35 cellular contexts compared by ENCODE assay signal in the genomic region with DNA sequence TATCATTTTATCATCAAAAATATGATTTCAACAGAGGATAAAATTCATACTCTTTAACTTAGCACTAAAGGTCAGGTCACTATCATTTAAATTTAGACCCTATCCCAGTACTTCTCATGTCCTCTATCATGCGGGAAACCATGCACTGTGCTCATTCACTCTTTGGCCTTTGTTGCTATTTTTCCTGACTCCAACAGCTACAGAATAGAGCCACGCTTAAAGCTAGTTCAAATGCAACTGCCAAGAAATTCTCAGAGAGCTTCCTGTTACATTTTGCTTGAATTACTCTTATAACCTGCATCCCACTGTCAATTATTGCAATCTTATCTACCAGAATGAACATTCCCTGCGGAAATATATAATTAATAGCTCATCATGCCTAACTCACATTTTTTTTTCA. TPM values are rescaled to one million over a fixed set of nuclear protein-coding genes. Genes with fewer than 3 reads are reported as not detected.
"Had no signal": no experiment of that assay in that cellular context is flagged by ENCODE, and none has a peak within 500 bp of the region (broad histone marks: within the 10 kb centered on the region; RNA-seq: fewer than 3 reads in every experiment).

No MANE protein-coding gene starts in this region.

- H3K27me3 ChIP-seq: adrenal gland, body of pancreas, cardiac muscle cell, foreskin keratinocyte, heart left ventricle, sigmoid colon, uterus had no signal

- ATAC-seq: activated CD4-positive, CD25-positive, alpha-beta regulatory T cell treated with anti-CD3 and anti-CD28 coated beads, Interleukin-2, amount 50 U/mL, for 24 hours; body of pancreas; esophagus mucosa; foreskin keratinocyte; heart left ventricle; naive thymus-derived CD4-positive, alpha-beta T cell; psoas muscle; stimulated activated memory B cell treated with anti-CD40 and anti-IgM and Interleukin-4, amounts not matched to agents 10 μg/mL and 1 μg/mL and 100 μg/mL, for 72 hours; stimulated activated naive CD8-positive, alpha-beta T cell treated with anti-CD3 and anti-CD28 coated beads, Interleukin-15, amount 100 ng/mL, for 72 hours had no signal

- H3K4me1 ChIP-seq: adrenal gland, body of pancreas, heart left ventricle, parathyroid adenoma, psoas muscle, uterus had no signal

- H3K4me1 Mint-ChIP-seq: activated naive CD8-positive, alpha-beta T cell treated with anti-CD3 and anti-CD28 coated beads for 36 hours; stimulated activated memory B cell treated with anti-CD40 and anti-IgM and Interleukin-4, amounts not matched to agents 10 μg/mL and 1 μg/mL and 100 μg/mL, for 72 hours; stimulated activated naive CD8-positive, alpha-beta T cell treated with anti-CD3 and anti-CD28 coated beads, Interleukin-15, amount 100 ng/mL, for 72 hours had no signal

- H3K9me3 ChIP-seq: adrenal gland, body of pancreas, heart left ventricle, psoas muscle, sigmoid colon, uterus had no signal

- H3K27me3 Mint-ChIP-seq: activated naive CD8-positive, alpha-beta T cell treated with anti-CD3 and anti-CD28 coated beads for 36 hours; naive thymus-derived CD4-positive, alpha-beta T cell; stimulated activated memory B cell treated with anti-CD40 and anti-IgM and Interleukin-4, amounts not matched to agents 10 μg/mL and 1 μg/mL and 100 μg/mL, for 72 hours; stimulated activated naive CD8-positive, alpha-beta T cell treated with anti-CD3 and anti-CD28 coated beads, Interleukin-15, amount 100 ng/mL, for 72 hours; type B pancreatic cell had no signal

- H3K36me3 ChIP-seq: adrenal gland, heart left ventricle, sigmoid colon, uterus had no signal

- H3K9ac ChIP-seq: parathyroid adenoma had no signal

- H2AFZ ChIP-seq: parathyroid adenoma had no signal

- H3K27ac Mint-ChIP-seq: activated naive CD4-positive, alpha-beta T cell treated with anti-CD3 and anti-CD28 coated beads for 36 hours; activated naive CD8-positive, alpha-beta T cell treated with anti-CD3 and anti-CD28 coated beads for 36 hours; activated T-helper 1 cell treated with anti-CD3 and anti-CD28 coated beads, Interleukin-12 subunit alpha, Interleukin-12 subunit beta, Interleukin-2, Interleukin-4 antibody, amounts not matched to agents 30 ng/mL and 10 ng/mL and 1 ng/mL, durations not matched to agents 14 hours and 24 hours and 36 hours; naive thymus-derived CD4-positive, alpha-beta T cell; stimulated activated memory B cell treated with anti-CD40 and anti-IgM and Interleukin-4, amounts not matched to agents 10 μg/mL and 1 μg/mL and 100 μg/mL, for 72 hours; stimulated activated naive CD8-positive, alpha-beta T cell treated with anti-CD3 and anti-CD28 coated beads, Interleukin-15, amount 100 ng/mL, for 72 hours; type B pancreatic cell had no signal

- H3K27ac ChIP-seq: adrenal gland, body of pancreas, cardiac muscle cell, coronary artery, foreskin keratinocyte, heart left ventricle, parathyroid adenoma, psoas muscle, uterus, VCaP had no signal

- H3K79me2 ChIP-seq: parathyroid adenoma had no signal

- DNase-seq: activated CD4-positive, alpha-beta T cell treated with anti-CD3 and anti-CD28 coated beads for 48 hours; activated CD4-positive, alpha-beta T cell treated with anti-CD3 and anti-CD28 coated beads, Interleukin-2, amount 50 U/mL, for 48 hours; activated CD8-positive, alpha-beta memory T cell treated with anti-CD3 and anti-CD28 coated beads for 24 hours; activated effector memory CD4-positive, alpha-beta T cell treated with anti-CD3 and anti-CD28 coated beads, Interleukin-2, amount 50 U/mL, for 16 hours; activated naive CD4-positive, alpha-beta T cell treated with anti-CD3 and anti-CD28 coated beads for 36 hours; activated naive CD8-positive, alpha-beta T cell treated with anti-CD3 and anti-CD28 coated beads for 36 hours; activated T-cell treated with anti-CD3 and anti-CD28 coated beads, Interleukin-2, amount 50 U/mL, for 1 hour; adrenal gland; aorta; body of pancreas; cerebellar nuclear complex; foreskin keratinocyte; heart left ventricle; hypothalamus; midbrain; naive thymus-derived CD4-positive, alpha-beta T cell; nucleus accumbens; psoas muscle; sigmoid colon; small intestine; stimulated activated CD4-positive, alpha-beta T cell treated with anti-CD3 and anti-CD28 coated beads, Interleukin-4, amount 100 ng/mL, for 24 hours; stimulated activated naive CD8-positive, alpha-beta T cell treated with anti-CD3 and anti-CD28 coated beads, Interleukin-15, amount 100 ng/mL, for 72 hours; substantia nigra; T-helper 9 cell; uterus had no signal

- H3K4me3 ChIP-seq: adrenal gland, body of pancreas, cardiac muscle cell, coronary artery, heart left ventricle, psoas muscle, sigmoid colon, uterus had no signal

- H3K4me3 Mint-ChIP-seq: activated naive CD4-positive, alpha-beta T cell treated with anti-CD3 and anti-CD28 coated beads for 36 hours; activated naive CD8-positive, alpha-beta T cell treated with anti-CD3 and anti-CD28 coated beads for 36 hours; activated T-helper 1 cell treated with anti-CD3 and anti-CD28 coated beads, Interleukin-12 subunit alpha, Interleukin-12 subunit beta, Interleukin-2, Interleukin-4 antibody, amounts not matched to agents 30 ng/mL and 10 ng/mL and 1 ng/mL, durations not matched to agents 14 hours and 24 hours and 36 hours; naive thymus-derived CD4-positive, alpha-beta T cell; neural crest cell; stimulated activated memory B cell treated with anti-CD40 and anti-IgM and Interleukin-4, amounts not matched to agents 10 μg/mL and 1 μg/mL and 100 μg/mL, for 72 hours; stimulated activated naive CD8-positive, alpha-beta T cell treated with anti-CD3 and anti-CD28 coated beads, Interleukin-15, amount 100 ng/mL, for 72 hours; type B pancreatic cell had no signal

- H3K9me3 Mint-ChIP-seq: activated naive CD4-positive, alpha-beta T cell treated with anti-CD3 and anti-CD28 coated beads for 36 hours; activated naive CD8-positive, alpha-beta T cell treated with anti-CD3 and anti-CD28 coated beads for 36 hours; activated T-helper 1 cell treated with anti-CD3 and anti-CD28 coated beads, Interleukin-12 subunit alpha, Interleukin-12 subunit beta, Interleukin-2, Interleukin-4 antibody, amounts not matched to agents 30 ng/mL and 10 ng/mL and 1 ng/mL, durations not matched to agents 14 hours and 24 hours and 36 hours; neural crest cell; type B pancreatic cell had no signal

- H3K36me3 Mint-ChIP-seq: activated naive CD8-positive, alpha-beta T cell treated with anti-CD3 and anti-CD28 coated beads for 36 hours; naive thymus-derived CD4-positive, alpha-beta T cell; stimulated activated memory B cell treated with anti-CD40 and anti-IgM and Interleukin-4, amounts not matched to agents 10 μg/mL and 1 μg/mL and 100 μg/mL, for 72 hours had no signal

RNA-seq across cellular contexts. Expression of gene SEMA3A, which starts 58.3 kb away (rescaled TPM):
- total RNA-seq: activated T-helper 1 cell treated with anti-CD3 and anti-CD28 coated beads, Interleukin-12 subunit alpha, Interleukin-12 subunit beta, Interleukin-2, Interleukin-4 antibody, amounts not matched to agents 30 ng/mL and 10 ng/mL and 1 ng/mL, durations not matched to agents 14 hours and 24 hours and 36 hours had no signal
